ENCODE assay signal across 9 cellular contexts in genomic region chr9:116860509-116861120, GRCh38.
DNase-seq lines count a peak whose midpoint lies in the region; ATAC-seq and TF ChIP-seq lines count a peak whose summit lies in the region.
"Had no signal": no experiment of that assay in that cellular context is flagged by ENCODE, and none has a peak within 500 bp of the region (broad histone marks: within the 10 kb centered on the region; RNA-seq: fewer than 3 reads in every experiment).

No MANE protein-coding gene starts in this region.

- H3K27ac ChIP-seq in ascending aorta: no peak overlapping the region
- no peak overlapping the region for H3K27ac ChIP-seq in hepatocyte
- no peak overlapping the region for H3K27ac ChIP-seq in smooth muscle cell (ENCODE audit: low read depth)
- H3K27ac ChIP-seq: neutrophil had no signal

- H4K20me1 ChIP-seq in hepatocyte (ENCODE audit: insufficient read depth, poor library complexity, severe bottlenecking) (no peaks in the 10 kb centered on the region), smooth muscle cell (ENCODE audit: low read depth) (no peaks in the 10 kb centered on the region)

- H3K79me2 ChIP-seq in hepatocyte: no peaks in the 10 kb centered on the region
- H3K79me2 ChIP-seq in smooth muscle cell (ENCODE audit: low read depth): no peaks in the 10 kb centered on the region

- intact Hi-C loops in ascending aorta (cut with DNase I): no loop called here

- no peaks in the 10 kb centered on the region for H3F3A ChIP-seq in smooth muscle cell (ENCODE audit: low read depth)

- peak; percentile 71 for DNase-seq in AG10803 (ENCODE audit: low read depth)
- DNase-seq in GM06990 (ENCODE audit: extremely low read depth, insufficient read length): no peak
- DNase-seq in NCI-H345 treated with DMSO at 0.1 percent for 48 hours (lab: John Stamatoyannopoulos, UW; ENCODE audit: unreplicated experiment): peak; percentile 50
- peak in 1 of 2 donors; percentile 62 for DNase-seq in ascending aorta (ENCODE audit: low spot score in 2 of 2)
- peak; percentile 84 for DNase-seq in hepatocyte (ENCODE audit: low spot score)
- peak; percentile 7 for DNase-seq in smooth muscle cell (lab: John Stamatoyannopoulos, UW; ENCODE audit: unreplicated experiment)

- H3K36me3 ChIP-seq in GM06990 (ENCODE audit: control insufficient read depth, insufficient read depth, low read length): no peaks in the 10 kb centered on the region
- no peaks in the 10 kb centered on the region for H3K36me3 ChIP-seq in ascending aorta
- H3K36me3 ChIP-seq in hepatocyte (replicated peaks; ENCODE audit: insufficient read depth, low read depth): no peaks in the 10 kb centered on the region
- H3K36me3 ChIP-seq in smooth muscle cell (ENCODE audit: low read depth): no peaks in the 10 kb centered on the region
- H3K36me3 ChIP-seq: neutrophil had no signal

- H3K4me2 ChIP-seq in hepatocyte (no peak overlapping the region), smooth muscle cell (no peak overlapping the region)

- TF ChIP-seq CTCF in AG10803 (conservative IDR thresholded peaks at IDR 0.05; ENCODE audit: low read length) (peak; percentile 94), GM06990 (IDR thresholded peaks at IDR 0.05; ENCODE audit: insufficient read depth, low read length, poor library complexity, severe bottlenecking) (peak; percentile 90), ascending aorta (IDR thresholded peaks at IDR 0.05) (peak; percentile 13 to 49 (median 18)), hepatocyte (IDR thresholded peaks at IDR 0.05; ENCODE audit: poor library complexity) (peak; percentile 69), smooth muscle cell (IDR thresholded peaks at IDR 0.05; ENCODE audit: borderline replicate concordance, insufficient read depth, poor library complexity, severe bottlenecking) (peak; percentile 77)

- ATAC-seq in HG02870 (IDR thresholded peaks at IDR 0.05; ENCODE audit: unreplicated experiment): peak; percentile 57
- ATAC-seq in GM21447 (IDR thresholded peaks at IDR 0.05; ENCODE audit: unreplicated experiment): no peak

- no peaks in the 10 kb centered on the region for H3K27me3 ChIP-seq in GM06990 (replicated peaks; ENCODE audit: control insufficient read depth, insufficient read depth, low read length)
- H3K27me3 ChIP-seq in ascending aorta: no peaks in the 10 kb centered on the region
- no peaks in the 10 kb centered on the region for H3K27me3 ChIP-seq in hepatocyte
- no peaks in the 10 kb centered on the region for H3K27me3 ChIP-seq in smooth muscle cell (ENCODE audit: low read depth)
- H3K27me3 ChIP-seq: neutrophil had no signal

- 69% methylated on average over 3 of the region's 3 CpGs for WGBS in hepatocyte (ENCODE audit: low lambda C conversion rate, missing lambda C conversion rate)
- WGBS in smooth muscle cell (ENCODE audit: low lambda C conversion rate): 59% methylated on average over 3 of the region's 3 CpGs

- no peaks in the 10 kb centered on the region for H3K9me2 ChIP-seq in hepatocyte (replicated peaks; ENCODE audit: insufficient read depth)

- H3K4me1 ChIP-seq in ascending aorta: no peaks in the 10 kb centered on the region
- no peaks in the 10 kb centered on the region for H3K4me1 ChIP-seq in hepatocyte (ENCODE audit: insufficient read depth)
- H3K4me1 ChIP-seq in smooth muscle cell (ENCODE audit: low read depth): no peaks in the 10 kb centered on the region

- H2AFZ ChIP-seq in hepatocyte: no peak overlapping the region
- H2AFZ ChIP-seq in smooth muscle cell (ENCODE audit: low read depth): no peak overlapping the region

- H3K9ac ChIP-seq in smooth muscle cell (ENCODE audit: low read depth): no peak overlapping the region

- H3K9me3 ChIP-seq in ascending aorta (no peaks in the 10 kb centered on the region), hepatocyte (ENCODE audit: low read depth) (no peaks in the 10 kb centered on the region), smooth muscle cell (replicated peaks; ENCODE audit: low read depth) (no peaks in the 10 kb centered on the region)
- H3K9me3 ChIP-seq: neutrophil had no signal

- no peak overlapping the region for H3K4me3 ChIP-seq in AG10803 (ENCODE audit: low read length)
- H3K4me3 ChIP-seq in GM06990 (replicated peaks; ENCODE audit: low read depth, low read length): no peak overlapping the region
- H3K4me3 ChIP-seq in ascending aorta: no peak overlapping the region
- no peak overlapping the region for H3K4me3 ChIP-seq in hepatocyte
- H3K4me3 ChIP-seq in smooth muscle cell: no peak overlapping the region

Comparison
In these comparisons a context has a peak if more than half of its experiments do, and no peak if none do; other contexts are left out.
1. CTCF ChIP-seq: peak in every context shown above with its lines; median percentile 94 in AG10803; 90 in GM06990; 77 in smooth muscle cell; 69 in hepatocyte; 18 in ascending aorta.